Comparison of ENCODE assay signal across 15 cellular contexts in genomic region chr1:208511242-208511860, GRCh38.
DNase-seq lines count a peak whose midpoint lies in the region; ATAC-seq, FAIRE-seq and TF ChIP-seq lines count a peak whose summit lies in the region.
"Had no signal": no experiment of that assay in that cellular context is flagged by ENCODE, and none has a peak within 500 bp of the region (broad histone marks: within the 10 kb centered on the region; RNA-seq: fewer than 3 reads in every experiment).

No MANE protein-coding gene starts in this region.

- FAIRE-seq in GM12891 (lab: Jason Lieb, UNC) = no peak
- FAIRE-seq: A204.1, H1, HepG2, HTR-8/SVneo had no signal

- no peak for ATAC-seq in esophagus mucosa
- ATAC-seq: HepG2 had no signal

- H3K9me3 ChIP-seq in adipocyte (ENCODE audit: control insufficient read depth, low read length) = no peaks in the 10 kb centered on the region
- H3K9me3 ChIP-seq: HAP-1 had no signal

- H3K36me3 ChIP-seq in adipocyte (ENCODE audit: control insufficient read depth, insufficient read depth, low read length, severe bottlenecking) = no peaks in the 10 kb centered on the region
- H3K36me3 ChIP-seq: HAP-1 had no signal

- peaks cover 6% of the 10 kb centered on the region for H3K4me1 ChIP-seq in adipocyte (ENCODE audit: control insufficient read depth, insufficient read depth, low read length)
- H3K4me1 ChIP-seq: HAP-1 had no signal

- no peak overlapping the region for H3K4me3 ChIP-seq in adipocyte (ENCODE audit: low read length)
- H3K4me3 ChIP-seq: HAP-1 had no signal

- TF ChIP-seq POLR2A in GM12891 (IDR thresholded peaks at IDR 0.05; ENCODE audit: low read depth, low read length) = no peak

- no peak overlapping the region for H3K9ac ChIP-seq in adipocyte (ENCODE audit: low read length)

- H3K27me3 ChIP-seq in adipocyte (replicated peaks; ENCODE audit: control insufficient read depth, insufficient read depth, low read length) = no peaks in the 10 kb centered on the region

- DNase-seq in EL = peak; percentile 21
- DNase-seq in adipocyte (ENCODE audit: low read depth) = peak; percentile 36
- peak; percentile 64 for DNase-seq in left kidney (ENCODE audit: low read depth, low spot score)
- no peak for DNase-seq in GM12891 (ENCODE audit: insufficient read length, low spot score)
- DNase-seq in NCI-H526 (lab: John Stamatoyannopoulos, UW) = no peak
- DNase-seq in activated gamma-delta T cell treated with Interleukin-2 at 50 U/mL for 16 hours = no peak
- DNase-seq: CD4-positive, alpha-beta memory T cell; DMS79; GDM1 had no signal

TF ChIP-seq in GM12891, 5 proteins besides CTCF, POLR2A, EP300 and RAD21:
- TF ChIP-seq POLR2AphosphoS5 (IDR thresholded peaks at IDR 0.05; ENCODE audit: low read depth, low read length) = no peak
- no peak for TF ChIP-seq PAX5 (IDR thresholded peaks at IDR 0.05; ENCODE audit: insufficient read depth, low read length, severe bottlenecking)
- TF ChIP-seq SPI1 (IDR thresholded peaks at IDR 0.05; ENCODE audit: low read depth, low read length) = no peak
- no peak for TF ChIP-seq POU2F2 (IDR thresholded peaks at IDR 0.05; ENCODE audit: low read depth, low read length)
- no peak for TF ChIP-seq TAF1 (IDR thresholded peaks at IDR 0.05; ENCODE audit: low read depth, low read length)

Comparison
In these comparisons a context has a peak if more than half of its experiments do, and no peak if none do; other contexts are left out.
1. DNase-seq: peak in EL (single experiment), adipocyte (single experiment) and left kidney (single experiment); none in GM12891 (single experiment), NCI-H526 (0 of 2) and activated gamma-delta T cell treated with Interleukin-2 at 50 U/mL for 16 hours (single experiment).